Comparison of ENCODE assay signal across 24 cellular contexts in the genomic region with DNA sequence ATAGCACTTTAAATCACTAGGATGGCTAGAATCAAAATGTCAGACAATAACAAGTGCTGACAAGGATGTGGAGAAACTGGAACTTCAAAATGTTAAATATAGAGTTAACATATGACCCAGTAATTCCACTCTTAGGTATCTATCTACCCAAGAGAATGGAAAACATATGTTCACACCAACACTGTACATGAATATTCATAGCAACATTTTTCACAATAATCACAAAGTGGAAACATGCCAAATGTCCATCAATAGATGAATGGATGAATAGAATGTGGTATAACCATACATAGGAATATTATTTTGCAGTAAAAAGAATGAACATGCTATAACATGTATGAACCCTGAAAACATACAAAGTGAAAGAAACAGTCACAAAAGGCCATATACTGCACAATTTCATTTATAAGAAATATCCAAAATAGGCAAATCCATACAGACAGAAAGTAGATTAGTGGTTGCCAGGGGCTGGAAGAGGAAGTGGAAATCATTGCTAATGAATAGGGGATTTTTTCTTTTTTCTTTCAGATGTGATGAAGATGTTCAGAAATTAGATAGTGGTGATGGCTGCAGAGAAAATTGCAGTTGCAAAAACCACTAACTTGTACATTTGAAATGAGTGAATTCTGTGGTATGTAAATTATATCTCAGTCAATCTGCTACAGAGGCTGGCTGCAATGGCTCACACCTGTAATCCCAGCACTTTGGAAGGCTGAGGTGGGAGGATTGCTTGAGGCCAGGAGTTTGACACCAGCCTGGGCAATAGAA.
"Had no signal": no experiment of that assay in that cellular context is flagged by ENCODE, and none has a peak within 500 bp of the region (broad histone marks: within the 10 kb centered on the region; RNA-seq: fewer than 3 reads in every experiment).

No MANE protein-coding gene starts in this region.

- H3K4me1 ChIP-seq: breast epithelium, colonic mucosa, esophagus squamous epithelium, gastrocnemius medialis, prostate gland, spleen, stomach, suprapubic skin, tibial nerve had no signal

- H3K36me3 Mint-ChIP-seq: activated naive CD8-positive, alpha-beta T cell had no signal

- H3K9me3 ChIP-seq: breast epithelium, colonic mucosa, gastrocnemius medialis, neutrophil, ovary, prostate gland, stomach, suprapubic skin had no signal

- H3K4me1 Mint-ChIP-seq: central memory CD8-positive, alpha-beta T cell; nephron had no signal

- H3K27ac Mint-ChIP-seq: activated naive CD8-positive, alpha-beta T cell; nephron had no signal

- ATAC-seq: gastrocnemius medialis, left ventricle myocardium superior had no signal

- H3K4me3 Mint-ChIP-seq: activated naive CD8-positive, alpha-beta T cell; central memory CD8-positive, alpha-beta T cell; nephron had no signal

- H3K4me3 ChIP-seq: breast epithelium, colonic mucosa, dorsolateral prefrontal cortex, esophagus squamous epithelium, gastrocnemius medialis, ovary, prostate gland, spleen, stomach, suprapubic skin, tibial nerve had no signal

- H3K27ac ChIP-seq: breast epithelium, colonic mucosa, dorsolateral prefrontal cortex, esophagus squamous epithelium, gastrocnemius medialis, neutrophil, ovary, prostate gland, spleen, stomach, suprapubic skin, tibial nerve, VCaP had no signal

- H3K27me3 ChIP-seq: breast epithelium, colonic mucosa, dorsolateral prefrontal cortex, esophagus squamous epithelium, gastrocnemius medialis, neutrophil, ovary, spleen, stomach, suprapubic skin, tibial nerve had no signal

- H3K36me3 ChIP-seq: breast epithelium, colonic mucosa, esophagus squamous epithelium, gastrocnemius medialis, neutrophil, ovary, prostate gland, spleen, stomach, suprapubic skin, tibial nerve had no signal

- FAIRE-seq: islet of Langerhans had no signal

- DNase-seq: activated effector memory CD4-positive, alpha-beta T cell treated with anti-CD3 and anti-CD28 coated beads, Interleukin-2, amount 50 U/mL, for 16 hours; activated T-cell treated with anti-CD3 and anti-CD28 coated beads, Interleukin-2, amount 50 U/mL, for 48 hours; amniotic stem cell; colonic mucosa; dorsolateral prefrontal cortex; esophagus squamous epithelium; gastrocnemius medialis; hippocampal formation; left ventricle myocardium superior; midbrain; ovary; spleen; stimulated activated CD4-positive, alpha-beta T cell treated with anti-CD3 and anti-CD28 coated beads, Interleukin-4, amount 100 ng/mL, for 1 hour; stomach had no signal
